8 cellular contexts compared by ENCODE assay signal in the genomic region with DNA sequence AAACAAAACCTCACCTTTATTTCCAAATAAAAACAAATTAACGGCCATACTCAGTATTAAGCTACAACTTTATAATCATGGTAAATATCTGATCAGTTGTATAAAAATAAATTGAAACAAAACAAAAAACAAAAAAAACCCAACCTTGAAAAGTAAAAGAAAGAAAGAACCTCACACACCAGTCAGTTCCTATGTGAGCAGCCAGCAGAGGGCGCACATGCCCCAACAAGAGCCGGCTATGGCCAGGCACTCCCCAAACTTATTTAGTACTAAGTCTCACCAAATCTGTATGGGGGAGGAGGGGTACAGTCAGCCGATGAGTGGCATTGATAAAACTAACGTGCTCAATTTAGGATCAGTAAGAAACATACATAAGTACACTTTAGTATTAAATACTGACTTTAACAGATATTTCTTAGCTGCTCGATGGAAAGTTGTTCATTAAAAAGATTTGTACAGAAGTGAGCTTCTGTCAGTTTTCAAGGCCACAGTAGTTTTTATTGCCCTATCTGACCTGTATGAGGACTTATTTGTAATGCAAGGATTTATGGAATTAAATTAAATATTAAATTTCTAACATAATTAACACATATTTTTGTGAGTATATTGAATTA.
DNase-seq lines count a peak whose midpoint lies in the region; ATAC-seq and TF ChIP-seq lines count a peak whose summit lies in the region.

No MANE protein-coding gene starts in this region.

- no peak overlapping the region for H4K8ac ChIP-seq in trophoblast cell (ENCODE audit: low read depth, low read length)

- no peaks in the 10 kb centered on the region for H3K79me2 ChIP-seq in trophoblast cell (ENCODE audit: control insufficient read depth, insufficient read depth, low read length, poor library complexity)

- no peak for TF ChIP-seq POLR2A in upper lobe of left lung (IDR thresholded peaks at IDR 0.05)

- WGBS in trophoblast cell (ENCODE audit: extremely low coverage, insufficient coverage, insufficient read length): 100% methylated on average over 1 of the region's 6 CpGs
- 18 to 20% methylated on average over 6 of the region's 6 CpGs for WGBS in upper lobe of left lung, 2 donors

- TF ChIP-seq CTCF in LNCAP (IDR thresholded peaks at IDR 0.05) (peak; percentile 93), RWPE1 (conservative IDR thresholded peaks at IDR 0.05; ENCODE audit: low read depth) (peak; percentile 90), upper lobe of left lung (IDR thresholded peaks at IDR 0.05) (peak; percentile 54 to 85 (median 72))

- no peaks in the 10 kb centered on the region for H3K36me3 ChIP-seq in trophoblast cell (ENCODE audit: control insufficient read depth in 1 of 2, insufficient read depth in 2 of 2, low read length in 2 of 2)
- H3K36me3 ChIP-seq in upper lobe of left lung: no peaks in the 10 kb centered on the region

- no peak overlapping the region for H2AK5ac ChIP-seq in trophoblast cell (ENCODE audit: low read length)

- DNase-seq in Daoy (ENCODE audit: low read depth) (peak; percentile 77), RWPE1 (ENCODE audit: low spot score) (peak; percentile 24), foreskin melanocyte (peak; percentile 39), trophoblast cell (peak; percentile 54 to 76), upper lobe of left lung (peak; percentile 29 to 86)
- DNase-seq in activated T-helper 9 cell treated with anti-CD3 and anti-CD28 coated beads, Interleukin-2, amount 50 U/mL, for 16 hours (ENCODE audit: low read depth): peak; percentile 36

- H3K4me3 ChIP-seq in trophoblast cell (ENCODE audit: low read depth, low read length) (no peak overlapping the region), upper lobe of left lung (no peak overlapping the region)

- POLR2A ChIA-PET in RWPE1 (lab: Yijun Ruan, JAX; ENCODE audit: low non-redundant PET): no interaction called here

- no peaks in the 10 kb centered on the region for H3K9me3 ChIP-seq in trophoblast cell (ENCODE audit: insufficient read depth, low read depth, low read length)
- H3K9me3 ChIP-seq in upper lobe of left lung: no peaks in the 10 kb centered on the region

- no peak overlapping the region for H3K14ac ChIP-seq in trophoblast cell (ENCODE audit: low read length)

- H4K91ac ChIP-seq in trophoblast cell (ENCODE audit: low read depth, low read length): no peak overlapping the region

- no peak for TF ChIP-seq EP300 in upper lobe of left lung (IDR thresholded peaks at IDR 0.05)

- ATAC-seq in GM21825 (IDR thresholded peaks at IDR 0.05; ENCODE audit: unreplicated experiment): peak; percentile 88
- ATAC-seq in upper lobe of left lung (ENCODE audit: low FRiP score in 2 of 2): peak; percentile 79 to 93

- no peak overlapping the region for H3K23ac ChIP-seq in trophoblast cell (ENCODE audit: low read length)

- H2AFZ ChIP-seq in trophoblast cell (ENCODE audit: insufficient read depth, low read length, poor library complexity): no peak overlapping the region

- H3K27ac ChIP-seq in RWPE1 (no peak overlapping the region), trophoblast cell (ENCODE audit: low read depth, low read length) (no peak overlapping the region), upper lobe of left lung (peak overlapping the region in 1 of 4 donors; percentile 36)

- peaks cover under 1 to 1% of the 10 kb centered on the region in 2 experiments for H3K4me1 ChIP-seq in trophoblast cell (ENCODE audit: control insufficient read depth in 1 of 2, insufficient read depth in 2 of 2, low read length in 2 of 2)
- peaks cover 0 to 38% (median 14%) of the 10 kb centered on the region in 4 donors for H3K4me1 ChIP-seq in upper lobe of left lung

- H3K9ac ChIP-seq in trophoblast cell (ENCODE audit: low read length): no peak overlapping the region

- H3K18ac ChIP-seq in trophoblast cell (ENCODE audit: low read length): no peak overlapping the region

- no peak overlapping the region for H4K12ac ChIP-seq in trophoblast cell (ENCODE audit: low read depth, low read length)

- H2BK5ac ChIP-seq in trophoblast cell (ENCODE audit: low read depth, low read length, poor library complexity): no peak overlapping the region

- H2BK12ac ChIP-seq in trophoblast cell (ENCODE audit: low read length): no peak overlapping the region

- H3K79me1 ChIP-seq in trophoblast cell (ENCODE audit: low read length): peaks cover 2% of the 10 kb centered on the region

- H3K4ac ChIP-seq in trophoblast cell (ENCODE audit: low read depth, low read length): no peak overlapping the region

- CTCF ChIA-PET in RWPE1 (lab: Yijun Ruan, JAX): interaction anchor here (0.6 to 1.5 kb wide), 9 partner anchors 16 to 623 kb away, joined by 3 to 5 read pairs (median 3); no protein-coding TSS in a partner anchor

- no peak overlapping the region for H3K4me2 ChIP-seq in trophoblast cell (ENCODE audit: low read length)

- H2BK120ac ChIP-seq in trophoblast cell (ENCODE audit: insufficient read depth, low read length, poor library complexity): no peak overlapping the region

- H3K27me3 ChIP-seq in trophoblast cell (ENCODE audit: insufficient read depth, low read length) (no peaks in the 10 kb centered on the region), upper lobe of left lung (no peaks in the 10 kb centered on the region)

Comparison
In these comparisons a context has a peak if more than half of its experiments do, and no peak if none do; other contexts are left out.
1. DNase-seq: peak in every context shown above with its lines; median percentile 77 in Daoy; 65 in trophoblast cell; 58 in upper lobe of left lung; 39 in foreskin melanocyte; 36 in activated T-helper 9 cell treated with anti-CD3 and anti-CD28 coated beads, Interleukin-2, amount 50 U/mL, for 16 hours; 24 in RWPE1.